8 cellular contexts compared by ENCODE assay signal in the genomic region with DNA sequence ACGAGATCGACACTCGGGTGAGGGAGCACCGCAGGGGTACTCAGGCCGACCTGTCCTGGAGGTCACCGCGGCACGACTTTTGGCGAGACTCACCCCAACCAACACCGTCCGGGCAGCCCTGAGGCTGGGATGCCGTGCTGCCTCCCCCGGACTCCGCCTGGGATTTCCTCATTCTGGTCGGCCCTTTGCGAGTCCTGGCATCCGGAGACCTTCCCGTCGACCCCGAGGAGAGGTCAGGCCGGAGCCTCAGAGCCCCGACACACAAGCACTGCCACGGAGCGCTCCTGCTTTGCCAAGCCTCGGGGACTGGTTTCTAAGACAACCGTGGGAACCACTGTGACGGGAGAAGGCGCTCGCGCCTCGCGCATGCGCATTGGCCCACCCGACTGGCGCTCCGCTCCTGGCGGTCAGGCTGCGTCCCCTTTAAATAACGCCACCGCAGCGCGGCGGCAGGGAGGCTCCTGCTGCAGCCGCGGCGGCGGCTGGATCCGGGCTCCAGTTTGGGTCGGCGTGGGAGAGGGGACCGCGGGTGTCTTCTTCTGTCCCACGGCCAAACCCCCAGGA.
A peak's percentile ranks its signal among the peaks of the same experiment; 100 is the strongest.
DNase-seq lines count a peak whose midpoint lies in the region; ATAC-seq and TF ChIP-seq lines count a peak whose summit lies in the region.
"Not testable (repeated sequence)": the region's sequence is repeated elsewhere in the genome, so short reads cannot be mapped to it uniquely, and the experiment has no call there.

No MANE protein-coding gene starts in this region.

- H3K4me2 ChIP-seq in MM.1S (ENCODE audit: low read depth, low read length): peak overlapping the region; percentile 88; the same call in 1 of the 2 replicates

- peak; percentile 68 for DNase-seq in CD14-positive monocyte (ENCODE audit: low spot score)
- DNase-seq in MM.1S: peak; percentile 93
- DNase-seq in RPMI8226: peak; percentile 91
- DNase-seq in activated T-cell treated with anti-CD3 and anti-CD28 coated beads, Interleukin-2, amount 50 U/mL, for 4 hours: peak; percentile 73
- not testable (repeated sequence) for DNase-seq in epithelial cell of proximal tubule (ENCODE audit: low read depth)
- peak; percentile 90 to 96 for DNase-seq in mesothelial cell of epicardium (ENCODE audit: low spot score in 2 of 2, unreplicated experiment in 2 of 2)
- DNase-seq in stimulated activated CD4-positive, alpha-beta T cell treated with anti-CD3 and anti-CD28 coated beads, TNF-alpha, amount 100 ng/mL, for 4 hours (ENCODE audit: low read depth in 3 of 3): peak; percentile 59 to 72 (median 68)

- intact Hi-C loops in CD14-positive monocyte (cut with micrococcal nuclease): not testable (repeated sequence)

- not testable (repeated sequence) for H3K9me3 ChIP-seq in MM.1S (replicated peaks; ENCODE audit: insufficient read depth, low read length)

- H3K27ac ChIP-seq in MM.1S (ENCODE audit: low read length): not testable (repeated sequence)

- peaks cover 86 to 99% (median 95%) of the 10 kb centered on the region in 3 donors for H3K27me3 Mint-ChIP-seq in CD14-positive monocyte (ENCODE audit: low read depth in 3 of 3)
- H3K27me3 Mint-ChIP-seq in activated T-cell treated with anti-CD3 and anti-CD28 coated beads, Interleukin-2, amount 50 U/mL, for 4 hours (ENCODE audit: low read depth): peaks cover 84% of the 10 kb centered on the region
- H3K27me3 Mint-ChIP-seq in mesothelial cell of epicardium (ENCODE audit: low read depth): peaks cover 95% of the 10 kb centered on the region

- not testable (repeated sequence) for H3K9me2 ChIP-seq in MM.1S (replicated peaks; ENCODE audit: insufficient read depth, low read length)

- H3K9ac ChIP-seq in MM.1S (ENCODE audit: low read length): not testable (repeated sequence)

- not testable (repeated sequence) for H3F3A ChIP-seq in MM.1S (ENCODE audit: insufficient read depth, low read length)

- peak overlapping the region; percentile 63 for H3K4me3 ChIP-seq in MM.1S (ENCODE audit: low read length)
- H3K4me3 ChIP-seq in epithelial cell of proximal tubule (ENCODE audit: low read depth, low read length): peak overlapping the region; percentile 58

- H3K4me1 Mint-ChIP-seq in CD14-positive monocyte (peaks cover 44% of the 10 kb centered on the region), mesothelial cell of epicardium (peaks cover 25% of the 10 kb centered on the region)
- H3K4me1 Mint-ChIP-seq in activated T-cell treated with anti-CD3 and anti-CD28 coated beads, Interleukin-2, amount 50 U/mL, for 4 hours (ENCODE audit: low read depth): peaks cover 56% of the 10 kb centered on the region

- TF ChIP-seq CTCF in CD14-positive monocyte (IDR thresholded peaks at IDR 0.05); MM.1S (IDR thresholded peaks at IDR 0.05; ENCODE audit: low read length); epithelial cell of proximal tubule (conservative IDR thresholded peaks at IDR 0.05; ENCODE audit: low read depth, low read length); mesothelial cell of epicardium (IDR thresholded peaks at IDR 0.05; ENCODE audit: unreplicated experiment): not testable (repeated sequence)

- H3K36me3 ChIP-seq in MM.1S (replicated peaks; ENCODE audit: insufficient read depth, low read length): not testable (repeated sequence)

- H3K4me3 Mint-ChIP-seq in CD14-positive monocyte (peak overlapping the region; percentile 50 to 82), mesothelial cell of epicardium (peak overlapping the region; percentile 65)
- H3K4me3 Mint-ChIP-seq in activated T-cell treated with anti-CD3 and anti-CD28 coated beads, Interleukin-2, amount 50 U/mL, for 4 hours: peak overlapping the region; percentile 77

- peaks cover 0 to 30% (median 9%) of the 10 kb centered on the region in 7 donors for H3K9me3 Mint-ChIP-seq in CD14-positive monocyte
- not testable (repeated sequence) for H3K9me3 Mint-ChIP-seq in activated T-cell treated with anti-CD3 and anti-CD28 coated beads, Interleukin-2, amount 50 U/mL, for 4 hours; mesothelial cell of epicardium

- not testable (repeated sequence) for H3K79me2 ChIP-seq in MM.1S (ENCODE audit: low read length)

- peak overlapping the region; percentile 71 for H2AFZ ChIP-seq in MM.1S (ENCODE audit: low read length)

- not testable (repeated sequence) for H3K4me1 ChIP-seq in MM.1S (ENCODE audit: low read length)

- peaks cover 24% of the 10 kb centered on the region for H3K27me3 ChIP-seq in MM.1S (replicated peaks; ENCODE audit: insufficient read depth, low read length)

- not testable (repeated sequence) for H3K36me3 Mint-ChIP-seq in CD14-positive monocyte; activated T-cell treated with anti-CD3 and anti-CD28 coated beads, Interleukin-2, amount 50 U/mL, for 4 hours (ENCODE audit: insufficient read depth); mesothelial cell of epicardium

- H3K27ac Mint-ChIP-seq in CD14-positive monocyte: not testable (repeated sequence)
- H3K27ac Mint-ChIP-seq in mesothelial cell of epicardium: peak overlapping the region; percentile 12

- ATAC-seq in GM21423 (IDR thresholded peaks at IDR 0.05; ENCODE audit: unreplicated experiment): peak; percentile 50
- ATAC-seq in activated T-cell treated with anti-CD3 and anti-CD28 coated beads, Interleukin-2, amount 50 U/mL, for 4 hours: peak; percentile 15 to 26

- H4K20me1 ChIP-seq in MM.1S (ENCODE audit: insufficient read depth, low read length): not testable (repeated sequence)
